In the genomic region with DNA sequence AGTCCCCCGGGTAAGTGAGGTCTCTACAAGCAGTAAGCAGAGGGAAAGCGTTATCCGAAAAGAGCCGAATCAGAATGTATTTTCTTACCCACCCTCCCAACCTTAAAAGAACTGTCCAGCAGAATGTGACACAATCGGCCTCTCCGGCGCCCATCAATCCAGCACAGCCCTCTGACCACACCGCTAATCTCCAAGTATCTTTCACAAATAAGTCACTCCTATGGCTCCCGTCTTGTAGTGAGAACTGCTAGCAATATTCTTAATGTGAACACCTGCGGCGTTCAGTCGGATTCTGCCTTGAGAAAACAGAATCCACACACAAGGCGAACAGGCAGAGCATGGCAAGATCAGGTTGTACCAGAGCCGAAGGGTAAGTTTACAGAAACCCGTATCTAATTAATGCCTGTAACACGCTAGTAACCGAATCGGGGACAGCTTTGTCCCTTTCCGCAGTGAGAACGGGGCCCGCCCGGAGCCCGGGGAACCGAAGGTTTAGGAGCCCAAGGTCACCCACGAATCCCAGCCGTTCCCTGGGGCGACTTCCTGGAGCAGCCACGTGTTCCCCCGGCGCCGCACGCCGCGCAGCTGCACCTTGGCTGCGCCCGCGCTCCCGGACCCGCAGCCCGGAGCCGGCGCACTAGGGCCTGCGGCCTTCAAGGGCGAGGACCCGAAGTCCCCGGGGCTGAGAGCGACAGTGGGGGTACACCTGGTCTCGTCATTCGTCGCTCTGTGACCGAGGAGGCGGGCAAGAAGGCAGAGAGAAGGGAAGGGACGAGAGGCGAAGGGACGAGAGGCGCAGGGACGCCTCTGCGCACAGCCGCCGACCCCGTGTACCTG, we compare ENCODE assay signal across 8 cellular contexts. TPM values are rescaled to one million over a fixed set of nuclear protein-coding genes. Genes with fewer than 3 reads are reported as not detected.
DNase-seq lines count a peak whose midpoint lies in the region; ATAC-seq and TF ChIP-seq lines count a peak whose summit lies in the region.

No MANE protein-coding gene starts in this region.

- TF ChIP-seq CTCF in CD4-positive, alpha-beta T cell (IDR thresholded peaks at IDR 0.05), result no peak
- TF ChIP-seq CTCF in GM20000 (IDR thresholded peaks at IDR 0.05; ENCODE audit: extremely low read depth, missing control alignments), result no peak
- no peak for TF ChIP-seq CTCF in PC-3 (conservative IDR thresholded peaks at IDR 0.05; ENCODE audit: low read depth, low read length)
- TF ChIP-seq CTCF in foreskin fibroblast (IDR thresholded peaks at IDR 0.05; ENCODE audit: low read depth, low read length), result no peak
- TF ChIP-seq CTCF in neural crest cell (conservative IDR thresholded peaks at IDR 0.05), result no peak

- no peaks in the 10 kb centered on the region for H3K9me3 Mint-ChIP-seq in CD4-positive, alpha-beta T cell
- no peaks in the 10 kb centered on the region for H3K9me3 Mint-ChIP-seq in neural crest cell

- H3K9ac ChIP-seq in PC-3 (ENCODE audit: low read length), result peak overlapping the region; percentile 98
- H3K9ac ChIP-seq in subcutaneous abdominal adipose tissue (ENCODE audit: low read length in 5 of 5), result peak overlapping the region; percentile 77 to 93 (median 82)

- CTCF ChIA-PET in CD4-positive, alpha-beta T cell (lab: Charles Lee), result interaction anchor here (1.2 to 1.4 kb wide), 2 partner anchors 98 to 115 kb away, joined by 3 to 6 read pairs; no protein-coding TSS in a partner anchor
- CTCF ChIA-PET in PC-3 (lab: Charles Lee), result no interaction called here

- no peaks in the 10 kb centered on the region for H3F3A ChIP-seq in PC-3 (ENCODE audit: low read length, unreplicated experiment)

- peak overlapping the region; percentile 91 for H3K4me2 ChIP-seq in PC-3 (ENCODE audit: low read length)

- peak; percentile 43 for ATAC-seq in CD4-positive, alpha-beta T cell (ENCODE audit: poor library complexity)
- peak; percentile 67 for ATAC-seq in PC-3

- no peaks in the 10 kb centered on the region for H3K9me2 ChIP-seq in PC-3 (replicated peaks; ENCODE audit: low read length)

- peaks cover 57% of the 10 kb centered on the region for H3K79me2 ChIP-seq in PC-3 (ENCODE audit: low read length)

- intact Hi-C loops in CD4-positive, alpha-beta T cell (cut with DNase I, micrococcal nuclease), result loop anchor here in 1 of 2 experiments (5.0 kb wide), 2 partner anchors 174 to 656 kb away; a partner anchor contains a TSS
- intact Hi-C loops in PC-3 (cut with micrococcal nuclease), result no loop called here

- H3K36me3 ChIP-seq in PC-3 (ENCODE audit: low read depth, low read length) (peaks cover 5% of the 10 kb centered on the region), subcutaneous abdominal adipose tissue (ENCODE audit: control insufficient read depth in 5 of 5, insufficient read depth in 5 of 5, low read length in 5 of 5) (no peaks in the 10 kb centered on the region)

- H4K20me1 ChIP-seq in PC-3 (ENCODE audit: low read length), result peaks cover 47% of the 10 kb centered on the region

- H3K9me3 ChIP-seq in CD4-positive, alpha-beta T cell (ENCODE audit: control insufficient read depth, low read length), result no peaks in the 10 kb centered on the region
- H3K9me3 ChIP-seq in PC-3 (ENCODE audit: low read length), result no peaks in the 10 kb centered on the region
- no peaks in the 10 kb centered on the region for H3K9me3 ChIP-seq in subcutaneous abdominal adipose tissue (ENCODE audit: control insufficient read depth in 5 of 5, low read length in 5 of 5)

- H3K27me3 ChIP-seq in CD4-positive, alpha-beta T cell (ENCODE audit: control insufficient read depth, insufficient read depth, low read length), result no peaks in the 10 kb centered on the region
- H3K27me3 ChIP-seq in PC-3 (ENCODE audit: low read length), result no peaks in the 10 kb centered on the region
- H3K27me3 ChIP-seq in subcutaneous abdominal adipose tissue (ENCODE audit: control insufficient read depth in 5 of 5, insufficient read depth in 4 of 5, low read length in 5 of 5), result no peaks in the 10 kb centered on the region

- peak overlapping the region; percentile 89 for H3K27ac Mint-ChIP-seq in CD4-positive, alpha-beta T cell
- H3K27ac Mint-ChIP-seq in neural crest cell (ENCODE audit: unreplicated experiment), result peak overlapping the region; percentile 91

- peak overlapping the region; percentile 91 for H3K4me3 Mint-ChIP-seq in CD4-positive, alpha-beta T cell
- H3K4me3 Mint-ChIP-seq in neural crest cell, result peak overlapping the region; percentile 96

- peak in 9 of 10 experiments; percentile 12 to 51 (median 36) for DNase-seq in CD4-positive, alpha-beta T cell
- peak; percentile 59 for DNase-seq in GM20000 (ENCODE audit: low spot score)
- peak; percentile 51 for DNase-seq in HPDE6-E6E7 (ENCODE audit: extremely low spot score)
- DNase-seq in PC-3, result peak; percentile 56
- DNase-seq in activated effector memory CD4-positive, alpha-beta T cell treated with anti-CD3 and anti-CD28 coated beads, Interleukin-2, amount 50 U/mL, for 16 hours, result peak; percentile 86
- DNase-seq in foreskin fibroblast, result peak; percentile 44 to 79
- DNase-seq in neural crest cell (ENCODE audit: low read depth, low spot score), result peak; percentile 32

- H3K36me3 Mint-ChIP-seq in CD4-positive, alpha-beta T cell (ENCODE audit: low read depth), result peaks cover 22% of the 10 kb centered on the region
- peaks cover 2% of the 10 kb centered on the region for H3K36me3 Mint-ChIP-seq in neural crest cell (ENCODE audit: low read depth)

- H3K27ac ChIP-seq in CD4-positive, alpha-beta T cell (ENCODE audit: low read depth, low read length), result peak overlapping the region; percentile 95
- H3K27ac ChIP-seq in PC-3 (ENCODE audit: low read length), result peak overlapping the region; percentile 61
- H3K27ac ChIP-seq in subcutaneous abdominal adipose tissue (ENCODE audit: low read depth, low read length), result peak overlapping the region; percentile 89

- H3K4me1 Mint-ChIP-seq in CD4-positive, alpha-beta T cell (ENCODE audit: low read depth), result peaks cover 50% of the 10 kb centered on the region
- H3K4me1 Mint-ChIP-seq in neural crest cell, result peaks cover 29% of the 10 kb centered on the region

- no TSS peak for BruUV-seq in PC-3 (replicated peaks; lab: Mats Ljungman, UMichigan)

- POLR2A ChIA-PET in CD4-positive, alpha-beta T cell (lab: Charles Lee), result interaction anchor here (0.6 to 3.7 kb wide), 7 partner anchors 8 to 487 kb away, joined by 3 to 27 read pairs (median 5); a partner anchor contains a TSS
- POLR2A ChIA-PET in PC-3 (lab: Charles Lee; ENCODE audit: unreplicated experiment), result no interaction called here

- H3K27me3 Mint-ChIP-seq in CD4-positive, alpha-beta T cell, result no peaks in the 10 kb centered on the region
- no peaks in the 10 kb centered on the region for H3K27me3 Mint-ChIP-seq in neural crest cell (ENCODE audit: low read depth)

- H3K4me3 ChIP-seq in PC-3 (ENCODE audit: low read length), result peak overlapping the region; percentile 97
- peak overlapping the region; percentile 86 to 89 for H3K4me3 ChIP-seq in foreskin fibroblast (ENCODE audit: low read depth in 1 of 2, low read length in 2 of 2)
- peak overlapping the region; percentile 90 to 98 (median 93) for H3K4me3 ChIP-seq in subcutaneous abdominal adipose tissue (ENCODE audit: low read depth in 1 of 5, low read length in 5 of 5)

- H2AFZ ChIP-seq in PC-3 (ENCODE audit: low read length), result peak overlapping the region; percentile 88

- peaks cover 22% of the 10 kb centered on the region for H3K4me1 ChIP-seq in PC-3 (ENCODE audit: insufficient read depth, low read length)
- H3K4me1 ChIP-seq in subcutaneous abdominal adipose tissue (ENCODE audit: control insufficient read depth in 5 of 5, insufficient read depth in 5 of 5, low read length in 5 of 5), result peaks cover 3 to 27% (median 17%) of the 10 kb centered on the region in 5 donors

RNA-seq across cellular contexts. Expression of a gene that starts 0.7 kb away (rescaled TPM):
- 100 to 1,000 TPM; 154 to 159 TPM for total RNA-seq in CD4-positive, alpha-beta T cell
- total RNA-seq in PC-3 (2014; rRNA removed), result 272 and 287 TPM in 2 replicates
- 81.2 and 84.4 TPM in 2 replicates for total RNA-seq in neural crest cell

Comparison
In these comparisons a context has a peak if more than half of its experiments do, and no peak if none do; other contexts are left out.
1. Peak in every context shown above with its lines: DNase-seq, ATAC-seq, H3K4me3 ChIP-seq and H3K27ac ChIP-seq.
2. DNase-seq: peak in every context shown above with its lines; median percentile 86 in activated effector memory CD4-positive, alpha-beta T cell treated with anti-CD3 and anti-CD28 coated beads, Interleukin-2, amount 50 U/mL, for 16 hours; 62 in foreskin fibroblast; 59 in GM20000; 56 in PC-3; 51 in HPDE6-E6E7; 36 in CD4-positive, alpha-beta T cell; 32 in neural crest cell.